Comparison of ENCODE assay signal across 9 cellular contexts in genomic region chr3:18295171-18295920, GRCh38.
DNase-seq lines count a peak whose midpoint lies in the region; ATAC-seq and TF ChIP-seq lines count a peak whose summit lies in the region.
"Had no signal": no experiment of that assay in that cellular context is flagged by ENCODE, and none has a peak within 500 bp of the region (broad histone marks: within the 10 kb centered on the region; RNA-seq: fewer than 3 reads in every experiment).

No MANE protein-coding gene starts in this region.

- H3K9me3 Mint-ChIP-seq in memory B cell, result peaks cover 14% of the 10 kb centered on the region

- H3K36me3 Mint-ChIP-seq in memory B cell, result no peaks in the 10 kb centered on the region

- no peak overlapping the region for H3K4me3 ChIP-seq in astrocyte of the spinal cord (ENCODE audit: low read depth, low read length)

- TF ChIP-seq CTCF in astrocyte of the spinal cord (IDR thresholded peaks at IDR 0.05; ENCODE audit: low read depth, low read length), result peak; percentile 77

- H3K4me1 Mint-ChIP-seq in memory B cell, result no peaks in the 10 kb centered on the region

- peaks cover 4% of the 10 kb centered on the region for H3K27me3 Mint-ChIP-seq in memory B cell

- ATAC-seq in GM18517 (IDR thresholded peaks at IDR 0.05; ENCODE audit: unreplicated experiment), result peak; percentile 95
- peak; percentile 98 for ATAC-seq in HG02852 (IDR thresholded peaks at IDR 0.05; ENCODE audit: unreplicated experiment)
- ATAC-seq in memory B cell (ENCODE audit: low read depth), result peak; percentile 71

- in situ Hi-C loops in astrocyte of the spinal cord (cut with HindIII; ENCODE audit: low sequenced_read_pairs), result no loop called here

- no peak overlapping the region for H3K4me3 Mint-ChIP-seq in memory B cell
- H3K4me3 Mint-ChIP-seq: T-helper 1 cell treated with Interleukin-12 subunit alpha and Interleukin-12 subunit beta and Interleukin-4 antibody, amounts not matched to agents 30 μg/mL and 1 μg/mL, for 36 hours had no signal

- DNase-seq in AML-193 (lab: John Stamatoyannopoulos, UW), result peak; percentile 43 to 54
- DNase-seq in NCI-H1048 (lab: John Stamatoyannopoulos, UW), result peak; percentile 2
- peak; percentile 81 for DNase-seq in astrocyte of the spinal cord (ENCODE audit: low read depth, low spot score)
- peak; percentile 2 to 20 for DNase-seq in memory B cell (ENCODE audit: low spot score in 2 of 2)
- DNase-seq in NK-92 treated with Interleukin-12 subunit alpha and Interleukin-12 subunit beta, amount 100 ng/mL, for 24 hours (lab: John Stamatoyannopoulos, UW), result no peak
- no peak for DNase-seq in activated CD4-positive, CD25-positive, alpha-beta regulatory T cell treated with anti-CD3 and anti-CD28 coated beads, Interleukin-2, amount 50 U/mL, for 72 hours

- H3K27ac Mint-ChIP-seq in memory B cell, result no peak overlapping the region
- H3K27ac Mint-ChIP-seq: T-helper 1 cell treated with Interleukin-12 subunit alpha and Interleukin-12 subunit beta and Interleukin-4 antibody, amounts not matched to agents 30 μg/mL and 1 μg/mL, for 36 hours had no signal

Comparison
In these comparisons a context has a peak if more than half of its experiments do, and no peak if none do; other contexts are left out.
1. DNase-seq: peak in AML-193 (2 of 2), NCI-H1048 (single experiment), astrocyte of the spinal cord (single experiment) and memory B cell (2 of 2); none in NK-92 treated with Interleukin-12 subunit alpha and Interleukin-12 subunit beta, amount 100 ng/mL, for 24 hours (single experiment) and activated CD4-positive, CD25-positive, alpha-beta regulatory T cell treated with anti-CD3 and anti-CD28 coated beads, Interleukin-2, amount 50 U/mL, for 72 hours (single experiment).
2. Peak in every context shown above with its lines, with median percentiles within 50 percentile points of each other: ATAC-seq.